Comparison of ENCODE assay signal across 8 cellular contexts in the genomic region with DNA sequence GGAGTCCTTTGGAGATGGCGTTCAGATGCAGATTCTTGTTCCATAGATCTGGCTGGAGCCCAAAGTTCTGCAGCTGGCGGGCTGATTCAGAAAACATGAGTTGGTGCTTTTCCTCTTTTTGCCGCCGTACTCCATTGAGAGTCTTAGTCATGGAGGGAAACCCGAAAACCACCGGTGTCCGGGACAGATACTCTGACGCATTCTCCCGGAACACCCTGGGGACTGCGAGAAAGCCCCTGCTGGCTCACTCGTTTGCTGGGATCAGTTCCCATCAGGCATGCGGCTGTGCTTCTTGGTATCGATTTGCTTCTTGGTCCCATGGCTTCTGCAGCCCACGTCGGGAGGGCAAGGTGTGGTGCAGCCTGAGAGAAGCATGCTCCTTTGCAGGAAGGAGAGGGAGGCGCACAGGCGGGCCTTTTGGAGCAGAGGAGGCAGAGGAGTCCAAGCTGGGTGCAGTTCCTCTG. TPM values are rescaled to one million over a fixed set of nuclear protein-coding genes. Genes with fewer than 3 reads are reported as not detected.
DNase-seq lines count a peak whose midpoint lies in the region; ATAC-seq and TF ChIP-seq lines count a peak whose summit lies in the region.

No MANE protein-coding gene starts in this region.

- POLR2A ChIA-PET in A673 (lab: Charles Lee; ENCODE audit: low non-redundant PET), result no interaction called here

- no peaks in the 10 kb centered on the region for H3K36me3 ChIP-seq in A673 (ENCODE audit: insufficient read depth, low read length, poor library complexity, severe bottlenecking)
- H3K36me3 ChIP-seq in ascending aorta, result peaks cover 0 to 4% of the 10 kb centered on the region in 2 donors
- H3K36me3 ChIP-seq in lung (ENCODE audit: control insufficient read depth in 2 of 2, insufficient read depth in 2 of 2, low read length in 2 of 2), result no peaks in the 10 kb centered on the region
- peaks cover 0 to 6% (median 0%) of the 10 kb centered on the region in 3 donors for H3K36me3 ChIP-seq in tibial nerve

- CTCF ChIA-PET in A673 (lab: Charles Lee), result interaction anchor here (1.2 to 1.5 kb wide), 2 partner anchors 30 to 230 kb away, joined by 4 to 5 read pairs; no protein-coding TSS in a partner anchor

- TF ChIP-seq POLR2A in tibial nerve (IDR thresholded peaks at IDR 0.05), result peak in 1 of 2 donors; percentile 21

- BruUV-seq in A673 (replicated peaks; lab: Mats Ljungman, UMichigan), result no TSS peak

- H3K27me3 ChIP-seq in A673 (replicated peaks; ENCODE audit: insufficient read depth, low read depth, low read length, poor library complexity) (no peaks in the 10 kb centered on the region), ascending aorta (no peaks in the 10 kb centered on the region), lung (ENCODE audit: control insufficient read depth, insufficient read depth) (no peaks in the 10 kb centered on the region), tibial nerve (no peaks in the 10 kb centered on the region)

- H3K9me3 ChIP-seq in A673 (ENCODE audit: low read depth, low read length, poor library complexity, severe bottlenecking) (no peaks in the 10 kb centered on the region), ascending aorta (no peaks in the 10 kb centered on the region), lung (ENCODE audit: control insufficient read depth in 2 of 2, insufficient read depth in 1 of 2, low read length in 1 of 2) (no peaks in the 10 kb centered on the region), tibial nerve (no peaks in the 10 kb centered on the region)

- H3K27ac ChIP-seq in A673 (ENCODE audit: low read depth, low read length, poor library complexity, severe bottlenecking) (peak overlapping the region; percentile 24), ascending aorta (peak overlapping the region; percentile 15 to 85), lung (ENCODE audit: low read depth in 1 of 2, low read length in 1 of 2) (peak overlapping the region in 1 of 2 donors; percentile 13), tibial nerve (peak overlapping the region in 2 of 4 donors; percentile 60 to 70)

- H3K4me3 ChIP-seq in A673 (ENCODE audit: low read depth, low read length, poor library complexity, severe bottlenecking) (no peak overlapping the region), ascending aorta (peak overlapping the region in 1 of 2 donors; percentile 23), lung (no peak overlapping the region), tibial nerve (no peak overlapping the region)

- 23 to 56% methylated on average over 17 of the region's 17 CpGs for WGBS in lung, 2 donors
- 41 to 63% methylated on average over 16 to 17 of the region's 17 CpGs for WGBS in tibial nerve, 2 donors

- ATAC-seq in HG02588 (IDR thresholded peaks at IDR 0.05; ENCODE audit: unreplicated experiment) (peak; percentile 54), lung (ENCODE audit: insufficient read depth, low FRiP score) (peak; percentile 10), HG02973 (IDR thresholded peaks at IDR 0.05; ENCODE audit: unreplicated experiment) (no peak), HG03342 (IDR thresholded peaks at IDR 0.05; ENCODE audit: unreplicated experiment) (no peak), GM19351 (IDR thresholded peaks at IDR 0.05; ENCODE audit: unreplicated experiment) (no peak)

- H3K4me1 ChIP-seq in A673 (ENCODE audit: insufficient read depth, low read length, poor library complexity, severe bottlenecking) (peaks cover 27% of the 10 kb centered on the region), ascending aorta (peaks cover 24 to 57% of the 10 kb centered on the region in 2 donors), lung (ENCODE audit: control insufficient read depth in 2 of 2, insufficient read depth in 2 of 2, low read length in 2 of 2) (peaks cover 8 to 12% of the 10 kb centered on the region in 2 donors), tibial nerve (peaks cover 0 to 78% (median 17%) of the 10 kb centered on the region in 4 donors)

- intact Hi-C loops in A673 (cut with micrococcal nuclease; ENCODE audit: unreplicated experiment), result no loop called here
- intact Hi-C loops in ascending aorta (cut with DNase I), result no loop called here

- TF ChIP-seq EP300 in tibial nerve (IDR thresholded peaks at IDR 0.05), result peak; percentile 60 to 79

- DNase-seq in A673 (ENCODE audit: low spot score), result peak; percentile 88
- peak; percentile 53 to 87 for DNase-seq in ascending aorta (ENCODE audit: low spot score in 2 of 2)
- DNase-seq in lung (ENCODE audit: low spot score), result peak; percentile 46
- DNase-seq in tibial nerve (ENCODE audit: low spot score in 2 of 2), result peak in 1 of 2 donors; percentile 63

- TF ChIP-seq CTCF in A673 (conservative IDR thresholded peaks at IDR 0.05; ENCODE audit: low read depth, low read length) (no peak), ascending aorta (IDR thresholded peaks at IDR 0.05) (no peak), lung (IDR thresholded peaks at IDR 0.05; ENCODE audit: control extremely low read depth, extremely low read depth) (no peak), tibial nerve (IDR thresholded peaks at IDR 0.05) (no peak)

RNA-seq across cellular contexts. Expression of a gene that starts 30.8 kb away (rescaled TPM):
- total RNA-seq in A673 (2021), result 42.8 and 53.0 TPM in 2 replicates
- total RNA-seq in ascending aorta, result 68.0 TPM
- 10 to 100 TPM; 40.0 to 92.6 TPM for total RNA-seq in lung
- 100 to 1,000 TPM in 1 of 2 donors, 10 to 100 TPM in 1; 11.4 to 234 TPM for polyA plus RNA-seq in lung
- 100 to 1,000 TPM in 2 of 4 donors, 10 to 100 TPM in 2; 72.0 to 183 (median 98.7) TPM for total RNA-seq in tibial nerve

Comparison
In these comparisons a context has a peak if more than half of its experiments do, and no peak if none do; other contexts are left out.
1. ATAC-seq: peak in HG02588 (single experiment) and lung (single experiment); none in HG02973 (single experiment), HG03342 (single experiment) and GM19351 (single experiment).